In genomic region chr7:73828107-73828803, GRCh38 we compare ENCODE assay signal across 9 cellular contexts. TPM values are rescaled to one million over a fixed set of nuclear protein-coding genes. Genes with fewer than 3 reads are reported as not detected.
DNase-seq lines count a peak whose midpoint lies in the region; ATAC-seq, FAIRE-seq and TF ChIP-seq lines count a peak whose summit lies in the region.
"Had no signal": no experiment of that assay in that cellular context is flagged by ENCODE, and none has a peak within 500 bp of the region (broad histone marks: within the 10 kb centered on the region; RNA-seq: fewer than 3 reads in every experiment).

No MANE protein-coding gene starts in this region.

- H3K4me2 ChIP-seq in A549 (peak overlapping the region; percentile 62), HCT116 (ENCODE audit: low read length) (peak overlapping the region; percentile 99)

- RAD21 ChIA-PET in HCT116 (lab: Charles Lee; ENCODE audit: low non-redundant PET in 1 of 2, low total read pairs in 2 of 2, uncharacterized antibody in 2 of 2, unreplicated experiment in 2 of 2), result interaction anchor here (0.9 to 1.2 kb wide), 5 partner anchors 17 to 94 kb away, joined by 3 to 5 read pairs (median 4); no protein-coding TSS in a partner anchor

- no peak for TF ChIP-seq EP300 in A549 (IDR thresholded peaks at IDR 0.05)

- no peak for TF ChIP-seq POLR2A in A549 (IDR thresholded peaks at IDR 0.05; ENCODE audit: low read length)
- peak; percentile 55 for TF ChIP-seq POLR2A in HCT116 (IDR thresholded peaks at IDR 0.05; ENCODE audit: borderline replicate concordance, extremely low read depth, insufficient read depth, insufficient read length)

- H3K9me3 ChIP-seq in A549 (no peaks in the 10 kb centered on the region), HCT116 (ENCODE audit: control insufficient read depth in 1 of 2, insufficient read depth in 1 of 2, low read depth in 1 of 2, low read length in 2 of 2) (no peaks in the 10 kb centered on the region), mucosa of rectum (ENCODE audit: control insufficient read depth in 2 of 2, low read length in 2 of 2) (no peaks in the 10 kb centered on the region)

- FAIRE-seq in A549 (lab: Jason Lieb, UNC), result no peak
- FAIRE-seq in bronchial epithelial cell (lab: Jason Lieb, UNC), result no peak

- H3K4me3 ChIP-seq in A549 (no peak overlapping the region), HCT116 (replicated peaks in 1 of 2; ENCODE audit: low read depth in 1 of 2, low read length in 2 of 2) (peak overlapping the region; percentile 6 to 43; a peak in 3 of 4 replicates), bronchial epithelial cell (ENCODE audit: low read depth, low read length) (no peak overlapping the region), mucosa of rectum (ENCODE audit: low read length in 2 of 2) (peak overlapping the region; percentile 84 to 89)

- no peaks in the 10 kb centered on the region for H3K27me3 ChIP-seq in HCT116 (ENCODE audit: insufficient read depth, low read length)
- H3K27me3 ChIP-seq in bronchial epithelial cell (ENCODE audit: control insufficient read depth, insufficient read depth, low read length), result no peaks in the 10 kb centered on the region
- peaks cover 0 to 3% of the 10 kb centered on the region in 2 donors for H3K27me3 ChIP-seq in mucosa of rectum (ENCODE audit: control insufficient read depth in 2 of 2, insufficient read depth in 2 of 2, low read length in 2 of 2)

- CTCF ChIA-PET in A549 (lab: Yijun Ruan, JAX), result interaction anchor here (1.4 to 2.3 kb wide), 6 partner anchors 12 to 27 kb away, joined by 3 to 10 read pairs (median 4); no protein-coding TSS in a partner anchor
- CTCF ChIA-PET in HCT116 (lab: Charles Lee), result interaction anchor here (0.7 to 3.1 kb wide), 5 partner anchors 17 to 199 kb away, joined by 3 to 12 read pairs (median 3); partner anchors contain the start of gene ABHD11

- TF ChIP-seq RAD21 in A549 (conservative IDR thresholded peaks at IDR 0.05 in 1 of 2, IDR thresholded peaks at IDR 0.05 in 1 of 2) (no peak), HCT116 (IDR thresholded peaks at IDR 0.05; ENCODE audit: low read depth) (no peak)

- 66% methylated on average over 12 of the region's 14 CpGs for WGBS in A549 (ENCODE audit: missing lambda C conversion rate)

- TF ChIP-seq CTCF in A549 (IDR thresholded peaks at IDR 0.05) (no peak), HCT116 (IDR thresholded peaks at IDR 0.05 in 2 of 3, conservative IDR thresholded peaks at IDR 0.05 in 1 of 3; ENCODE audit: borderline replicate concordance in 1 of 3, insufficient read depth in 1 of 3, low read depth in 2 of 3, low read length in 2 of 3) (no peak), bronchial epithelial cell (IDR thresholded peaks at IDR 0.05; ENCODE audit: insufficient read depth, low read length, severe bottlenecking) (no peak)

- DNase-seq in A549 (ENCODE audit: low read depth in 1 of 2, low spot score in 1 of 2) (peak; percentile 67 to 86), HCT116 (ENCODE audit: low read depth, low spot score) (peak; percentile 90), NCI-H69 (lab: John Stamatoyannopoulos, UW) (peak; percentile 99), bronchial epithelial cell (ENCODE audit: low read depth) (peak; percentile 78), hippocampal formation (lab: John Stamatoyannopoulos, UW) (no peak)

- no peaks in the 10 kb centered on the region for H4K20me1 ChIP-seq in HCT116 (ENCODE audit: insufficient read depth)

- no TSS peak for BruUV-seq in HCT116 (replicated peaks; lab: Mats Ljungman, UMichigan)

- no peak overlapping the region for H2AFZ ChIP-seq in HCT116 (ENCODE audit: low read depth, low read length, poor library complexity, severe bottlenecking)

- no peaks in the 10 kb centered on the region for H3K9me2 ChIP-seq in HCT116 (ENCODE audit: insufficient read depth)

- intact Hi-C loops in HCT116 (cut with micrococcal nuclease), result no loop called here

- peak overlapping the region; percentile 67 to 86 for H3K27ac ChIP-seq in A549
- peak overlapping the region; percentile 96 for H3K27ac ChIP-seq in HCT116 (ENCODE audit: low read depth, low read length)
- H3K27ac ChIP-seq in mucosa of rectum (ENCODE audit: low read depth in 2 of 2, low read length in 2 of 2), result peak overlapping the region; percentile 99 to 100

- H3K4me1 ChIP-seq in A549 (peaks cover 65% of the 10 kb centered on the region), HCT116 (ENCODE audit: control insufficient read depth in 1 of 2, insufficient read depth in 2 of 2, low read length in 2 of 2) (peaks cover 73 to 97% of the 10 kb centered on the region in 2 experiments), mucosa of rectum (ENCODE audit: control insufficient read depth in 2 of 2, insufficient read depth in 2 of 2, low read length in 2 of 2) (peaks cover 49 to 58% of the 10 kb centered on the region in 2 donors)

- peak; percentile 76 to 79 for ATAC-seq in A549
- ATAC-seq in HCT116, result peak; percentile 51
- ATAC-seq in HG02981 (IDR thresholded peaks at IDR 0.05; ENCODE audit: unreplicated experiment), result no peak
- ATAC-seq in GM18868 (IDR thresholded peaks at IDR 0.05; ENCODE audit: unreplicated experiment), result no peak

- H3K9ac ChIP-seq in HCT116 (ENCODE audit: low read length) (peak overlapping the region; percentile 99), mucosa of rectum (ENCODE audit: low read depth in 1 of 2, low read length in 2 of 2) (peak overlapping the region; percentile 58 to 99)

- POLR2A ChIA-PET in A549 (lab: Yijun Ruan, JAX), result interaction anchor here (1.5 to 2.4 kb wide), 3 partner anchors 14 to 89 kb away, joined by 8 to 17 read pairs (median 10); partner anchors contain the start of genes ABHD11 and METTL27
- POLR2A ChIA-PET in HCT116 (lab: Charles Lee), result interaction anchor here (0.6 to 2.3 kb wide), 13 partner anchors 13 to 356 kb away, joined by 3 to 21 read pairs (median 5); partner anchors contain the start of genes ABHD11, CLDN3 and METTL27

- H3K79me2 ChIP-seq in HCT116 (ENCODE audit: insufficient read depth, low read length), result peaks cover 23% of the 10 kb centered on the region

- H3K36me3 ChIP-seq in HCT116 (ENCODE audit: control insufficient read depth in 1 of 2, insufficient read depth in 2 of 2, low read length in 2 of 2) (0 out of 4 replicates have a peak, but pooled peaks cover 0 to 7% of the 10 kb centered on the region in 2 experiments), bronchial epithelial cell (ENCODE audit: control insufficient read depth, insufficient read depth, low read length) (no peaks in the 10 kb centered on the region), mucosa of rectum (ENCODE audit: control insufficient read depth in 2 of 2, insufficient read depth in 2 of 2, low read length in 2 of 2) (peaks cover 7 to 8% of the 10 kb centered on the region in 2 donors)

TF ChIP-seq in A549, 52 proteins besides CTCF, POLR2A, EP300 and RAD21 (continues in another document):
- peak; percentile 38; the same call in 1 of the 2 replicates for TF ChIP-seq EHF (CRISPR knock-in tag; IDR thresholded peaks at IDR 0.05)
- TF ChIP-seq MAFK (IDR thresholded peaks at IDR 0.05; ENCODE audit: partially characterized antibody), result peak; percentile 5
- no peak for TF ChIP-seq JUNB (IDR thresholded peaks at IDR 0.05)
- no peak for TF ChIP-seq NR3C1 (IDR thresholded peaks at IDR 0.05)

TF ChIP-seq in HCT116, 20 proteins besides CTCF, POLR2A, EP300 and RAD21 (continues in another document):
- TF ChIP-seq JUND (IDR thresholded peaks at IDR 0.05), result no peak
- no peak for TF ChIP-seq EZH2 (IDR thresholded peaks at IDR 0.05)
- peak; percentile 48; the same call in 1 of the 2 replicates for TF ChIP-seq POLR2AphosphoS5 (IDR thresholded peaks at IDR 0.05; ENCODE audit: low read depth, low read length)

RNA-seq across cellular contexts. Expression of gene CLDN4, which starts 2.5 kb away (rescaled TPM):
- polyA plus RNA-seq in A549 (2011; rRNA removed) (2.3 and 2.4 TPM in 2 replicates), A549 (2017; fragmentation: RNase III; extraction: RNeasy Plus Mini Kit Qiagen cat#74134 plus additional on column Dnase treatment) (1.3 to 1.5 TPM (median 1.5 TPM) in 3 replicates)
- 1.9 and 2.4 TPM in 2 replicates for polyA plus RNA-seq in A549 (2012; cell fraction: cytosol; rRNA removed)
- polyA plus RNA-seq in A549 (2012; cell fraction: nucleus; rRNA removed), result 6.1 and 6.7 TPM in 2 replicates
- 1.9 and 2.8 TPM in 2 replicates for polyA minus RNA-seq in A549 (2011; rRNA and poly(A)+ RNA removed)
- total RNA-seq in HCT116 (2021; ENCODE audit: unreplicated experiment) (234 TPM), bronchial epithelial cell (55.5 and 126 TPM in 2 replicates)
- polyA plus RNA-seq in HCT116 (2012), result 401 and 646 TPM in 2 replicates
- total RNA-seq: skeletal muscle tissue had no signal

RNA-seq across cellular contexts. Expression of gene METTL27, which starts 14.1 kb away (rescaled TPM):
- 4.1 and 5.5 TPM in 2 replicates for polyA plus RNA-seq in A549 (2011; rRNA removed)
- 11.3 and 12.4 TPM in 2 replicates for polyA plus RNA-seq in A549 (2012; cell fraction: cytosol; rRNA removed)
- polyA plus RNA-seq in A549 (2012; cell fraction: nucleus; rRNA removed), result 7.8 and 11.8 TPM in 2 replicates
- polyA plus RNA-seq in A549 (2017; fragmentation: RNase III; extraction: RNeasy Plus Mini Kit Qiagen cat#74134 plus additional on column Dnase treatment), result 4.9 to 5.8 TPM (median 5.3 TPM) in 3 replicates
- polyA minus RNA-seq in A549 (2011; rRNA and poly(A)+ RNA removed), result 5.1 and 5.4 TPM in 2 replicates
- total RNA-seq in HCT116 (2021; ENCODE audit: unreplicated experiment), result 30.4 TPM
- 36.9 and 40.2 TPM in 2 replicates for polyA plus RNA-seq in HCT116 (2012)
- total RNA-seq in bronchial epithelial cell, result 0.26 and 3.3 TPM in 2 replicates

RNA-seq across cellular contexts. Expression of gene TMEM270, which starts 32.7 kb away (rescaled TPM):
- polyA plus RNA-seq in A549 (2011; rRNA removed) (0.16 TPM in 1 of 2 replicates, not detected in the other), A549 (2017; fragmentation: RNase III; extraction: RNeasy Plus Mini Kit Qiagen cat#74134 plus additional on column Dnase treatment) (not detected in 3 replicates)
- 0.07 and 0.10 TPM in 2 replicates for polyA plus RNA-seq in A549 (2012; cell fraction: cytosol; rRNA removed)
- 0.06 and 0.17 TPM in 2 replicates for polyA plus RNA-seq in A549 (2012; cell fraction: nucleus; rRNA removed)
- not detected in 2 replicates for polyA minus RNA-seq in A549 (2011; rRNA and poly(A)+ RNA removed)
- total RNA-seq in HCT116 (2021; ENCODE audit: unreplicated experiment) (1.1 TPM), bronchial epithelial cell (not detected in 2 replicates)
- 0.81 and 0.85 TPM in 2 replicates for polyA plus RNA-seq in HCT116 (2012)
- total RNA-seq: skeletal muscle tissue had no signal

RNA-seq across cellular contexts. Expression of gene CLDN3, which starts 58.2 kb away (rescaled TPM):
- 1.2 and 1.7 TPM in 2 replicates for polyA plus RNA-seq in A549 (2011; rRNA removed)
- 4.5 and 6.5 TPM in 2 replicates for polyA plus RNA-seq in A549 (2012; cell fraction: cytosol; rRNA removed)
- 6.5 and 10.8 TPM in 2 replicates for polyA plus RNA-seq in A549 (2012; cell fraction: nucleus; rRNA removed)
- polyA plus RNA-seq in A549 (2017; fragmentation: RNase III; extraction: RNeasy Plus Mini Kit Qiagen cat#74134 plus additional on column Dnase treatment), result 2.0 to 2.6 TPM (median 2.0 TPM) in 3 replicates
- 0.39 and 0.95 TPM in 2 replicates for polyA minus RNA-seq in A549 (2011; rRNA and poly(A)+ RNA removed)
- 19.2 TPM for total RNA-seq in HCT116 (2021; ENCODE audit: unreplicated experiment)
- polyA plus RNA-seq in HCT116 (2012), result 41.6 and 56.2 TPM in 2 replicates
- total RNA-seq in bronchial epithelial cell, result not detected in 2 replicates

Comparison
In these comparisons a context has a peak if more than half of its experiments do, and no peak if none do; other contexts are left out.
1. ATAC-seq: peak in A549 (2 of 2) and HCT116 (single experiment); none in HG02981 (single experiment) and GM18868 (single experiment).
2. DNase-seq: peak in A549 (2 of 2), HCT116 (single experiment), NCI-H69 (single experiment) and bronchial epithelial cell (single experiment); none in hippocampal formation (0 of 2).
3. H3K4me3 ChIP-seq: peak in HCT116 (2 of 2) and mucosa of rectum (2 of 2); none in A549 (single experiment) and bronchial epithelial cell (single experiment).
4. Of the 6 proteins assayed by ChIP-seq in both A549 and HCT116: peak only in A549: none; only in HCT116: POLR2A; in both: none; in neither: 5.
5. Peak in every context shown above with its lines, with median percentiles within 50 percentile points of each other: H3K27ac ChIP-seq.